ENCODE assay signal across 1 cellular context in the genomic region with DNA sequence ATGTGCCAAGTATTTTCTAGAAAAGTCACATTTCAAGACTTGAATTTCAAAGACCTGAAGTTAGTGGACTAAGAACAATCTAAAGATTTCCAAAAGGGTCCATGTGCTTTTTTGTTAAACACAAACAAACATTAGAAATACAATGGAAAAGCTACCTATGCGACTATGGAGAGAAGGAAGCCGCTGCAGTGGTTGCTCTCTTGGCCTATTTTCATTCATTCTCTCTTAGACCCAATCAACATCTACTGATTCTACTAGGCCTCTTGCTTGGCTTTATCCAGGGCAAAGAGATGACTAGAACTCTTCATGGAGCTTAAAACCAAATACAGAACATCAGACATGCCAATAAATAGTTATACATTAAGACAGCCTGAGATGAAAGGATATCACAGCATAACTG.
TF ChIP-seq lines count a peak whose summit lies in the region.

No MANE protein-coding gene starts in this region.

TF ChIP-seq in GM23338, 12 proteins besides CTCF, POLR2A, EP300 and RAD21 (continued from another document):
- TF ChIP-seq ZNF462 (CRISPR knock-in tag; IDR thresholded peaks at IDR 0.05) (0 out of 2 replicates have a peak, but pooled peaks have one; percentile 19), NANOG (IDR thresholded peaks at IDR 0.05; ENCODE audit: borderline replicate concordance) (peak; percentile 52; the same call in 1 of the 2 replicates)
